Comparison of ENCODE assay signal across 17 cellular contexts in the genomic region with DNA sequence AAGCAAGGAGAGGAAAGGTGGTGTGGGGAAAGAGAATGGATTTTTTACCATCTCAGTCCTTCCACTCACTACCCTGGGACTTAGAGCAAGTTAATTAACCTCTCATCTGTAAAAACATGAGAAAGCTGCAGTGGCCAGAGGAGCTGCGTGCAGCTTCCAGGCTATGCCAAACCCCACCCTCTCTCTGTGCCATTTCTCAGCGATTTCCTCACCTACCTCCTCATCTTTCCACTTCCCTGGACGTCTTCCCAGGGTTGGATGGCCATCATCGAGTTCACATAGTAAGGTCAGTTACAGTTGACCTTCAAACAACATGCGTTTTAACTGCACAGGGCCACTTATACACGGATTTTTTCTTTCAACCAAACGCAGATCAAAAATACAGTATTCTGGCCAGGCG.
"Had no signal": no experiment of that assay in that cellular context is flagged by ENCODE, and none has a peak within 500 bp of the region (broad histone marks: within the 10 kb centered on the region; RNA-seq: fewer than 3 reads in every experiment).

No MANE protein-coding gene starts in this region.

- H3K27me3 Mint-ChIP-seq: activated T-helper 17 cell treated with anti-CD3 and anti-CD28 coated beads, Interleukin-2, amount 50 U/mL, for 72 hours had no signal

- H3K36me3 Mint-ChIP-seq: immature natural killer cell had no signal

- H3K9me3 ChIP-seq: ascending aorta, neutrophil, right atrium auricular region, transverse colon had no signal

- H3K4me3 ChIP-seq: ascending aorta, right atrium auricular region, SK-N-MC, skin epidermis, transverse colon had no signal

- DNase-seq: activated CD4-positive, alpha-beta T cell treated with anti-CD3 and anti-CD28 coated beads for 1 hour; activated CD4-positive, alpha-beta T cell treated with anti-CD3 and anti-CD28 coated beads, Interleukin-2, amount 50 U/mL, for 4 hours; activated naive CD4-positive, alpha-beta T cell treated with anti-CD3 and anti-CD28 coated beads for 36 hours; foreskin keratinocyte; immature natural killer cell; midbrain; stimulated activated naive CD8-positive, alpha-beta T cell treated with anti-CD3 and anti-CD28 coated beads, Interleukin-15, Interleukin-2, amounts not matched to agents 100 U/mL and 50 U/mL, for 24 hours; T-helper 1 cell; T1000; transverse colon had no signal

- H3K27ac ChIP-seq: ascending aorta, foreskin keratinocyte, neutrophil, right atrium auricular region, SK-N-MC, skin epidermis, transverse colon had no signal

- H3K4me1 Mint-ChIP-seq: activated T-helper 17 cell treated with anti-CD3 and anti-CD28 coated beads, Interleukin-2, amount 50 U/mL, for 72 hours; immature natural killer cell had no signal

- H3K36me3 ChIP-seq: ascending aorta, neutrophil, right atrium auricular region, transverse colon had no signal

- H3K9me3 Mint-ChIP-seq: activated naive CD4-positive, alpha-beta T cell treated with anti-CD3 and anti-CD28 coated beads for 36 hours; activated T-helper 17 cell treated with anti-CD3 and anti-CD28 coated beads, Interleukin-2, amount 50 U/mL, for 72 hours had no signal

- ATAC-seq: activated T-helper 17 cell treated with anti-CD3 and anti-CD28 coated beads, Interleukin-2, amount 50 U/mL, for 72 hours; esophagus mucosa; foreskin keratinocyte; stimulated activated naive CD8-positive, alpha-beta T cell treated with anti-CD3 and anti-CD28 coated beads, Interleukin-15, Interleukin-2, amounts not matched to agents 100 U/mL and 50 U/mL, for 24 hours had no signal

- H3K4me1 ChIP-seq: ascending aorta, foreskin keratinocyte had no signal

- H3K27ac Mint-ChIP-seq: activated naive CD4-positive, alpha-beta T cell treated with anti-CD3 and anti-CD28 coated beads for 36 hours; activated T-helper 17 cell treated with anti-CD3 and anti-CD28 coated beads, Interleukin-2, amount 50 U/mL, for 72 hours; immature natural killer cell had no signal

- H3K4me3 Mint-ChIP-seq: activated naive CD4-positive, alpha-beta T cell treated with anti-CD3 and anti-CD28 coated beads for 36 hours; activated T-helper 17 cell treated with anti-CD3 and anti-CD28 coated beads, Interleukin-2, amount 50 U/mL, for 72 hours; immature natural killer cell had no signal

- H3K27me3 ChIP-seq: ascending aorta, neutrophil, right atrium auricular region, transverse colon had no signal
